18 cellular contexts compared by ENCODE assay signal in the genomic region with DNA sequence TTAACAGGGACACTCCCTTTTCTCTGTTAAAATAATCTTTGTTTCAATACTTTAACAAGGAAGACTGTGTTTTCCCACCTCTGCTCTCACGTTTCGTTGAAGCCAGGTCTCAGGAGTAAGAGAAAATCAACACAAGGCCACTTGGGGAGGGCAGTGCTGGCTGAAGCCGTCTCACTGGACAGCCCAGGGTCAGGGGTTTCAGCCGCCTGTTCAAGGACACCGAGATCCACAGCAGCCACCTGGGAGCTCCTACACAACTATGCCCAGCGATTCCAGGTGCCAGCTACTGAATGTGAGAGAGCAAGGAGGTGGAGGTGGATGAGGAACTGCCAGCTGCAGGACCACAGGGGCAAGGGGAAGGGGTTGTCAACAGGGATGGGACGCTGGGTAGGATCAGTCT. TPM values are rescaled to one million over a fixed set of nuclear protein-coding genes. Genes with fewer than 3 reads are reported as not detected.
DNase-seq lines count a peak whose midpoint lies in the region; ATAC-seq, FAIRE-seq and TF ChIP-seq lines count a peak whose summit lies in the region.
"Had no signal": no experiment of that assay in that cellular context is flagged by ENCODE, and none has a peak within 500 bp of the region (broad histone marks: within the 10 kb centered on the region; RNA-seq: fewer than 3 reads in every experiment).

No MANE protein-coding gene starts in this region.

- H3K36me3 ChIP-seq in bronchial epithelial cell (ENCODE audit: control insufficient read depth, insufficient read depth, low read length) (no peaks in the 10 kb centered on the region), pancreas (no peaks in the 10 kb centered on the region)

- H3K4me1 ChIP-seq in pancreas, result peaks cover 0 to 9% (median 8%) of the 10 kb centered on the region in 3 donors

- no peak for DNase-seq in bronchial epithelial cell (ENCODE audit: low read depth)
- peak in 5 of 6 donors; percentile 13 to 71 (median 38) for DNase-seq in pancreas
- no peak for DNase-seq in stimulated activated CD4-positive, alpha-beta T cell treated with anti-CD3 and anti-CD28 coated beads, Interleukin-4, amount 100 ng/mL, for 4 hours
- DNase-seq in NCI-H2171 treated with DMSO at 0.1 percent for 48 hours (lab: John Stamatoyannopoulos, UW), result no peak
- DNase-seq: C1 segment of cervical spinal cord; CD4-positive, alpha-beta memory T cell; COR-L47; DMS153; DND-41; H9 had no signal

- H3K9me3 ChIP-seq in pancreas, result no peaks in the 10 kb centered on the region

- ATAC-seq in pancreas, result peak; percentile 46 to 94 (median 76)
- ATAC-seq in HG02588 (IDR thresholded peaks at IDR 0.05; ENCODE audit: unreplicated experiment), result no peak
- ATAC-seq: GM23338, HCT116 had no signal

- H3K27ac ChIP-seq in VCaP, result peak overlapping the region; percentile 30
- H3K27ac ChIP-seq in pancreas, result peak overlapping the region in 2 of 4 donors; percentile 7 to 46

- 21% methylated on average over 7 of the region's 7 CpGs for WGBS in pancreas, 2 donors

- H3K27me3 ChIP-seq in bronchial epithelial cell (ENCODE audit: control insufficient read depth, insufficient read depth, low read length), result no peaks in the 10 kb centered on the region
- no peaks in the 10 kb centered on the region for H3K27me3 ChIP-seq in pancreas

- TF ChIP-seq CTCF in VCaP (conservative IDR thresholded peaks at IDR 0.05) (no peak), bronchial epithelial cell (IDR thresholded peaks at IDR 0.05; ENCODE audit: insufficient read depth, low read length, severe bottlenecking) (no peak), pancreas (IDR thresholded peaks at IDR 0.05) (no peak)

- FAIRE-seq in bronchial epithelial cell (lab: Jason Lieb, UNC), result peak; percentile 76
- no peak for FAIRE-seq in pancreas (lab: Jason Lieb, UNC)
- FAIRE-seq: G401.6, GM12892 had no signal

- H3K4me3 ChIP-seq in bronchial epithelial cell (ENCODE audit: low read depth, low read length) (no peak overlapping the region), pancreas (no peak overlapping the region)
- H3K4me3 ChIP-seq: GM23338 had no signal

- intact Hi-C loops in pancreas (cut with DNase I), result no loop called here

RNA-seq across cellular contexts. Expression of gene ADAMTSL3, which starts 42.6 kb away (rescaled TPM):
- 0.79 and 1.2 TPM in 2 replicates for total RNA-seq in bronchial epithelial cell
- 10 to 100 TPM in 2 of 6 donors, 1 to 10 TPM in 4; 5.4 to 19.2 (median 7.7) TPM for total RNA-seq in pancreas
- 1 to 10 TPM in 1 of 2 donors, under 1 TPM in 1; 0.54 to 1.4 TPM for polyA plus RNA-seq in pancreas
- total RNA-seq: A172; CD4-positive, alpha-beta memory T cell had no signal
- polyA plus RNA-seq: BJ; CD4-positive, alpha-beta memory T cell had no signal

Comparison
In these comparisons a context has a peak if more than half of its experiments do, and no peak if none do; other contexts are left out.
1. DNase-seq: peak in pancreas (5 of 6); none in bronchial epithelial cell (single experiment), stimulated activated CD4-positive, alpha-beta T cell treated with anti-CD3 and anti-CD28 coated beads, Interleukin-4, amount 100 ng/mL, for 4 hours (0 of 2) and NCI-H2171 treated with DMSO at 0.1 percent for 48 hours (single experiment).